8 cellular contexts compared by ENCODE assay signal in genomic region chr17:60677308-60678117, GRCh38. TPM values are rescaled to one million over a fixed set of nuclear protein-coding genes. Genes with fewer than 3 reads are reported as not detected.
A peak's percentile ranks its signal among the peaks of the same experiment; 100 is the strongest.
DNase-seq lines count a peak whose midpoint lies in the region; ATAC-seq and TF ChIP-seq lines count a peak whose summit lies in the region.

BCAS3 (plus strand) TSS chr17:60677851.

- peak; percentile 95 for DNase-seq in BJ (ENCODE audit: low read depth)
- DNase-seq in NCI-H526 treated with DMSO at 0.1 percent for 48 hours (lab: John Stamatoyannopoulos, UW): peak; percentile 99
- peak; percentile 99 for DNase-seq in activated CD4-positive, alpha-beta T cell treated with anti-CD3 and anti-CD28 coated beads, Interleukin-2, amount 10 ng/mL, durations not matched to agents 24 days and 14 days
- DNase-seq in left lobe of liver (ENCODE audit: low spot score): peak; percentile 99
- peak; percentile 95 for DNase-seq in stimulated activated CD4-positive, alpha-beta T cell treated with anti-CD3 and anti-CD28 coated beads, Interleukin-2, amount 100 ng/mL, for 4 hours (ENCODE audit: low read depth)

- ATAC-seq in GM19324 (IDR thresholded peaks at IDR 0.05; ENCODE audit: low FRiP score, unreplicated experiment) (peak; percentile 97), HG03469 (IDR thresholded peaks at IDR 0.05; ENCODE audit: unreplicated experiment) (peak; percentile 90), left lobe of liver (peak; percentile 95)

- CTCF ChIA-PET in BJ (lab: Yijun Ruan, JAX): no interaction called here

- intact Hi-C loops in activated CD4-positive, alpha-beta T cell treated with anti-CD3 and anti-CD28 coated beads, Interleukin-2, amount 10 ng/mL, durations not matched to agents 24 days and 14 days (cut with micrococcal nuclease): loop anchor here (1.0 to 2.0 kb wide), 2 partner anchors 77 to 153 kb away; partner anchors contain the start of gene PPM1D
- intact Hi-C loops in dendritic cell treated with granulocyte-macrophage colony-stimulating factor and Interleukin-4, amounts not matched to agents 40 ng/mL and 50 ng/mL, for 4 days (cut with micrococcal nuclease): no loop called here

- no peak for TF ChIP-seq CTCF in BJ (IDR thresholded peaks at IDR 0.05; ENCODE audit: insufficient read depth, low read depth, low read length)

- H3K9me3 Mint-ChIP-seq in activated CD4-positive, alpha-beta T cell treated with anti-CD3 and anti-CD28 coated beads, Interleukin-2, amount 10 ng/mL, durations not matched to agents 24 days and 14 days: no peaks in the 10 kb centered on the region
- H3K9me3 Mint-ChIP-seq in dendritic cell treated with granulocyte-macrophage colony-stimulating factor and Interleukin-4, amounts not matched to agents 40 ng/mL and 50 ng/mL, for 4 days: peaks cover 10% of the 10 kb centered on the region

- peak within 1 kb of the TSS; percentile 100 for H3K4me3 Mint-ChIP-seq in activated CD4-positive, alpha-beta T cell treated with anti-CD3 and anti-CD28 coated beads, Interleukin-2, amount 10 ng/mL, durations not matched to agents 24 days and 14 days
- H3K4me3 Mint-ChIP-seq in dendritic cell treated with granulocyte-macrophage colony-stimulating factor and Interleukin-4, amounts not matched to agents 40 ng/mL and 50 ng/mL, for 4 days: peak within 1 kb of the TSS; percentile 94

- no peaks in the 10 kb centered on the region for H3K27me3 ChIP-seq in BJ (ENCODE audit: control insufficient read depth, insufficient read depth, low read length)

- H3K36me3 ChIP-seq in BJ (ENCODE audit: control insufficient read depth, insufficient read depth, low read length): no peaks in the 10 kb centered on the region

- POLR2A ChIA-PET in BJ (lab: Charles Lee): interaction anchor here (0.8 kb wide), 1 partner anchor 78 kb away, joined by 4 read pairs; the partner anchor contains the start of gene PPM1D

- H3K27ac Mint-ChIP-seq in activated CD4-positive, alpha-beta T cell treated with anti-CD3 and anti-CD28 coated beads, Interleukin-2, amount 10 ng/mL, durations not matched to agents 24 days and 14 days: peak within 1 kb of the TSS; percentile 74
- peak within 1 kb of the TSS; percentile 96 for H3K27ac Mint-ChIP-seq in dendritic cell treated with granulocyte-macrophage colony-stimulating factor and Interleukin-4, amounts not matched to agents 40 ng/mL and 50 ng/mL, for 4 days

- peaks cover 19% of the 10 kb centered on the region for H3K4me1 Mint-ChIP-seq in activated CD4-positive, alpha-beta T cell treated with anti-CD3 and anti-CD28 coated beads, Interleukin-2, amount 10 ng/mL, durations not matched to agents 24 days and 14 days
- H3K4me1 Mint-ChIP-seq in dendritic cell treated with granulocyte-macrophage colony-stimulating factor and Interleukin-4, amounts not matched to agents 40 ng/mL and 50 ng/mL, for 4 days (ENCODE audit: low read depth): peaks cover 20% of the 10 kb centered on the region

- no peaks in the 10 kb centered on the region for H3K36me3 Mint-ChIP-seq in activated CD4-positive, alpha-beta T cell treated with anti-CD3 and anti-CD28 coated beads, Interleukin-2, amount 10 ng/mL, durations not matched to agents 24 days and 14 days (ENCODE audit: low read depth)
- H3K36me3 Mint-ChIP-seq in dendritic cell treated with granulocyte-macrophage colony-stimulating factor and Interleukin-4, amounts not matched to agents 40 ng/mL and 50 ng/mL, for 4 days (ENCODE audit: low read depth): peaks cover 36% of the 10 kb centered on the region

- H3K27me3 Mint-ChIP-seq in activated CD4-positive, alpha-beta T cell treated with anti-CD3 and anti-CD28 coated beads, Interleukin-2, amount 10 ng/mL, durations not matched to agents 24 days and 14 days: no peaks in the 10 kb centered on the region
- no peaks in the 10 kb centered on the region for H3K27me3 Mint-ChIP-seq in dendritic cell treated with granulocyte-macrophage colony-stimulating factor and Interleukin-4, amounts not matched to agents 40 ng/mL and 50 ng/mL, for 4 days

- H3K4me3 ChIP-seq in BJ (ENCODE audit: low read depth, low read length): peak within 1 kb of the TSS; percentile 96

RNA-seq across cellular contexts. Expression of gene BCAS3, which starts in this region (rescaled TPM):
- polyA plus RNA-seq in BJ (2011; rRNA removed): 16.1 and 19.5 TPM in 2 replicates
- 79.4 and 84.5 TPM in 2 replicates for polyA minus RNA-seq in BJ (2011; rRNA and poly(A)+ RNA removed)
- total RNA-seq in activated CD4-positive, alpha-beta T cell treated with anti-CD3 and anti-CD28 coated beads, Interleukin-2, amount 10 ng/mL, durations not matched to agents 24 days and 14 days: 9.5 and 10.2 TPM in 2 replicates
- total RNA-seq in left lobe of liver: 20.9 TPM

Comparison
In these comparisons a context has a peak if more than half of its experiments do, and no peak if none do; other contexts are left out.
1. Peak in every context shown above with its lines: DNase-seq, ATAC-seq and H3K4me3 ChIP-seq.